1 cellular context compared by ENCODE assay signal in genomic region chr5:96114736-96115466, GRCh38.
TF ChIP-seq lines count a peak whose summit lies in the region.

No MANE protein-coding gene starts in this region.

TF ChIP-seq in HepG2, 621 proteins besides CTCF, POLR2A, EP300 and RAD21 (continued from another document):
- TF ChIP-seq ZNF18 (CRISPR knock-in tag; IDR thresholded peaks at IDR 0.05; ENCODE audit: insufficient replicate concordance): no peak
- no peak for TF ChIP-seq FOXP1 (IDR thresholded peaks at IDR 0.05)
- TF ChIP-seq FOXP1 (CRISPR knock-in tag; IDR thresholded peaks at IDR 0.05): peak; percentile 57
- no peak for TF ChIP-seq MED8 (CRISPR knock-in tag; IDR thresholded peaks at IDR 0.05; ENCODE audit: insufficient replicate concordance)
- peak; percentile 28; the same call in 1 of the 2 replicates for TF ChIP-seq FOXP4 (CRISPR knock-in tag; IDR thresholded peaks at IDR 0.05)
- TF ChIP-seq POLR2AphosphoS5 (IDR thresholded peaks at IDR 0.05; ENCODE audit: low read depth, low read length): no peak
- TF ChIP-seq CHCHD3 (CRISPR knock-in tag; IDR thresholded peaks at IDR 0.05): no peak
- TF ChIP-seq ZSCAN30 (CRISPR knock-in tag; IDR thresholded peaks at IDR 0.05): no peak
- no peak for TF ChIP-seq ZNF3 (CRISPR knock-in tag; IDR thresholded peaks at IDR 0.05)
- TF ChIP-seq ZIK1 (CRISPR knock-in tag; IDR thresholded peaks at IDR 0.05; ENCODE audit: borderline replicate concordance, low read depth): no peak
- no peak for TF ChIP-seq POLR2AphosphoS2 (IDR thresholded peaks at IDR 0.05; ENCODE audit: low read depth, low read length)
- no peak; the same call in 1 of the 2 replicates for TF ChIP-seq ARID4A (CRISPR knock-in tag; IDR thresholded peaks at IDR 0.05; ENCODE audit: borderline replicate concordance)
- no peak for TF ChIP-seq ZBTB20 (CRISPR knock-in tag; IDR thresholded peaks at IDR 0.05; ENCODE audit: borderline replicate concordance, low read depth)
- no peak for TF ChIP-seq HDAC1 (CRISPR knock-in tag; IDR thresholded peaks at IDR 0.05)
- 0 out of 2 replicates have a peak, but pooled peaks have one; percentile 24 for TF ChIP-seq ZFP82 (CRISPR knock-in tag; IDR thresholded peaks at IDR 0.05; ENCODE audit: borderline replicate concordance)
- TF ChIP-seq NFYC (CRISPR knock-in tag; IDR thresholded peaks at IDR 0.05): no peak
- no peak for TF ChIP-seq HMGXB4 (CRISPR knock-in tag; IDR thresholded peaks at IDR 0.05; ENCODE audit: borderline replicate concordance in 1 of 2, low read depth in 1 of 2)
- TF ChIP-seq ZBTB25 (CRISPR knock-in tag; IDR thresholded peaks at IDR 0.05): no peak
- no peak for TF ChIP-seq NFE2L1 (CRISPR knock-in tag; IDR thresholded peaks at IDR 0.05; ENCODE audit: borderline replicate concordance)
- TF ChIP-seq ZFP62 (CRISPR knock-in tag; IDR thresholded peaks at IDR 0.05): no peak
- TF ChIP-seq USF2 (IDR thresholded peaks at IDR 0.05; ENCODE audit: low read depth, low read length): no peak
- no peak for TF ChIP-seq USF2 (CRISPR knock-in tag; IDR thresholded peaks at IDR 0.05; ENCODE audit: borderline replicate concordance)
- peak; percentile 47; the same call in 1 of the 2 replicates for TF ChIP-seq GATAD2A (CRISPR knock-in tag; IDR thresholded peaks at IDR 0.05)
- no peak for TF ChIP-seq ZNF709 (CRISPR knock-in tag; IDR thresholded peaks at IDR 0.05)
- no peak for TF ChIP-seq ZNF563 (CRISPR knock-in tag; IDR thresholded peaks at IDR 0.05)
- no peak for TF ChIP-seq ESRRA (CRISPR knock-in tag; IDR thresholded peaks at IDR 0.05; ENCODE audit: low read depth)
- no peak for TF ChIP-seq TP53 (CRISPR knock-in tag; conservative IDR thresholded peaks at IDR 0.05)
- TF ChIP-seq SCMH1 (CRISPR knock-in tag; IDR thresholded peaks at IDR 0.05; ENCODE audit: borderline replicate concordance): no peak
- TF ChIP-seq HMG20B (CRISPR knock-in tag; conservative IDR thresholded peaks at IDR 0.05): no peak
- peak; percentile 24; the same call in 1 of the 2 replicates for TF ChIP-seq SMC3 (IDR thresholded peaks at IDR 0.05; ENCODE audit: low read length)
- TF ChIP-seq ZNF629 (CRISPR knock-in tag; conservative IDR thresholded peaks at IDR 0.05): peak; percentile 94
- peak; percentile 33; the same call in 1 of the 2 replicates for TF ChIP-seq HOMEZ (CRISPR knock-in tag; IDR thresholded peaks at IDR 0.05; ENCODE audit: low read depth)
- no peak for TF ChIP-seq HIC2 (CRISPR knock-in tag; IDR thresholded peaks at IDR 0.05; ENCODE audit: low read depth)
